In the genomic region with DNA sequence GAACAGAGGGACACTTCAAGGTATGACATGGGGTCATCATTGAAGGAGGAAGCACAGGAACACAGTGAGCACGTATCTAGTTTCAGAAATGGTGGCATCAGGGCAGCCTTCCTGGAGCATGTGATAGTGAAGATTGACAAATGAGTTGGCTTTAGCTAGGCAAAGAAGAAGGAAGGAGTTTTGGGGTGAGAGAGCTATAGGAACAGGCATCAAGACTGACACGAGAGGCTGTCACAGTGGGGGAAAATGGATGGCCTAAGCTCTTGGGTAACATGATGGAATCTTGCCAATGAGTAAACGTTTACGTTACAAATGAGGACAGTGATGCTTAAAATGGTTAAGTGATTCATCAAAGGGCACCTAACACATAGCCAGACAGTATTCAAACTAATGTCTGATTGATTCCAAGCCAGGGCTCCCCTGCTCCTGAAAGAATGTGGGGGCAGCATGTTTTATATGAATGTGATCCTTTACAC, we compare ENCODE assay signal across 12 cellular contexts. TPM values are rescaled to one million over a fixed set of nuclear protein-coding genes. Genes with fewer than 3 reads are reported as not detected.
A peak's percentile ranks its signal among the peaks of the same experiment; 100 is the strongest.
DNase-seq lines count a peak whose midpoint lies in the region; ATAC-seq and TF ChIP-seq lines count a peak whose summit lies in the region.
"Had no signal": no experiment of that assay in that cellular context is flagged by ENCODE, and none has a peak within 500 bp of the region (broad histone marks: within the 10 kb centered on the region; RNA-seq: fewer than 3 reads in every experiment).

No MANE protein-coding gene starts in this region.

- H3K27ac ChIP-seq in fibroblast of lung (ENCODE audit: insufficient read depth, low read length), result no peak overlapping the region
- H3K27ac ChIP-seq: testis had no signal

- H3K27me3 ChIP-seq in fibroblast of lung (ENCODE audit: control insufficient read depth, insufficient read depth, low read length), result no peaks in the 10 kb centered on the region
- H3K27me3 ChIP-seq: testis had no signal

- no peak for DNase-seq in activated T-cell treated with anti-CD3 and anti-CD28 coated beads, Interleukin-2, amount 50 U/mL, for 24 hours
- no peak for DNase-seq in activated T-cell treated with anti-CD3 and anti-CD28 coated beads, Interleukin-2, amount 50 U/mL, for 1 hour
- DNase-seq in T-cell (no peak), fibroblast of lung (ENCODE audit: low read depth in 2 of 2) (peak; percentile 72 to 92), Ammon's horn (ENCODE audit: low spot score) (no peak)
- DNase-seq in stimulated activated naive CD8-positive, alpha-beta T cell treated with anti-CD3 and anti-CD28 coated beads, Interleukin-15, amount 100 ng/mL, for 72 hours, result peak in 1 of 2 donors; percentile 29
- DNase-seq: KG1, T1000, testis had no signal

- no peaks in the 10 kb centered on the region for H3K9me3 ChIP-seq in fibroblast of lung (ENCODE audit: control insufficient read depth, insufficient read depth, low read depth, low read length)
- H3K9me3 ChIP-seq: testis had no signal

- H3K4me1 ChIP-seq in fibroblast of lung (ENCODE audit: control insufficient read depth, extremely low read depth, insufficient read depth, low read length), result peaks cover 27% of the 10 kb centered on the region

- no peaks in the 10 kb centered on the region for H3K27me3 Mint-ChIP-seq in activated T-cell treated with anti-CD3 and anti-CD28 coated beads, Interleukin-2, amount 50 U/mL, for 24 hours
- no peaks in the 10 kb centered on the region for H3K27me3 Mint-ChIP-seq in T-cell
- no peaks in the 10 kb centered on the region for H3K27me3 Mint-ChIP-seq in stimulated activated naive CD8-positive, alpha-beta T cell treated with anti-CD3 and anti-CD28 coated beads, Interleukin-15, amount 100 ng/mL, for 72 hours

- H3K9ac ChIP-seq in fibroblast of lung (ENCODE audit: insufficient read depth, low read length), result no peak overlapping the region

- ATAC-seq in T-cell (replicated peaks in 1 of 4) (no peak), HG03442 (IDR thresholded peaks at IDR 0.05; ENCODE audit: unreplicated experiment) (no peak), GM18519 (IDR thresholded peaks at IDR 0.05; ENCODE audit: low FRiP score, unreplicated experiment) (no peak)
- ATAC-seq in stimulated activated naive CD8-positive, alpha-beta T cell treated with anti-CD3 and anti-CD28 coated beads, Interleukin-15, amount 100 ng/mL, for 72 hours, result peak; percentile 66

- H3K4me1 Mint-ChIP-seq in activated T-cell treated with anti-CD3 and anti-CD28 coated beads, Interleukin-2, amount 50 U/mL, for 24 hours (ENCODE audit: low read depth), result peaks cover 59% of the 10 kb centered on the region
- peaks cover 48 to 54% (median 49%) of the 10 kb centered on the region in 3 donors for H3K4me1 Mint-ChIP-seq in T-cell
- peaks cover 59% of the 10 kb centered on the region for H3K4me1 Mint-ChIP-seq in stimulated activated naive CD8-positive, alpha-beta T cell treated with anti-CD3 and anti-CD28 coated beads, Interleukin-15, amount 100 ng/mL, for 72 hours

- no peaks in the 10 kb centered on the region for H3K36me3 ChIP-seq in fibroblast of lung (ENCODE audit: control insufficient read depth, insufficient read depth, low read length)

- POLR2A ChIA-PET in T-cell (lab: Charles Lee), result interaction anchor here in 1 of 2 donors (0.6 to 0.7 kb wide), 2 partner anchors 20 to 23 kb away, joined by 3 to 6 read pairs; no protein-coding TSS in a partner anchor

- CTCF ChIA-PET in T-cell (lab: Charles Lee), result interaction anchor here (0.6 to 4.0 kb wide), 14 partner anchors 8 to 63 kb away, joined by 3 to 28 read pairs (median 5); a partner anchor contains a TSS

- H4K20me1 ChIP-seq in fibroblast of lung (ENCODE audit: control insufficient read depth, extremely low read depth, insufficient read depth, low read length), result no peaks in the 10 kb centered on the region

- no peak overlapping the region for H3K4me3 ChIP-seq in fibroblast of lung (replicated peaks in 1 of 4; ENCODE audit: control extremely low read depth in 1 of 4, insufficient read depth in 1 of 4, low read depth in 3 of 4, low read length in 4 of 4)
- H3K4me3 ChIP-seq: testis had no signal

- TF ChIP-seq CTCF in fibroblast of lung (conservative IDR thresholded peaks at IDR 0.05 in 1 of 2, IDR thresholded peaks at IDR 0.05 in 1 of 2; ENCODE audit: low read depth in 1 of 2, low read length in 2 of 2), result no peak

- H3K27ac Mint-ChIP-seq in activated T-cell treated with anti-CD3 and anti-CD28 coated beads, Interleukin-2, amount 50 U/mL, for 24 hours, result peak overlapping the region; percentile 90
- H3K27ac Mint-ChIP-seq in T-cell, result peak overlapping the region; percentile 76 to 85
- peak overlapping the region; percentile 96 for H3K27ac Mint-ChIP-seq in stimulated activated naive CD8-positive, alpha-beta T cell treated with anti-CD3 and anti-CD28 coated beads, Interleukin-15, amount 100 ng/mL, for 72 hours

- peaks cover 13% of the 10 kb centered on the region for H3K36me3 Mint-ChIP-seq in activated T-cell treated with anti-CD3 and anti-CD28 coated beads, Interleukin-2, amount 50 U/mL, for 24 hours (ENCODE audit: low read depth)
- peaks cover 7% of the 10 kb centered on the region for H3K36me3 Mint-ChIP-seq in T-cell

- H2AFZ ChIP-seq in fibroblast of lung (ENCODE audit: low read length), result no peak overlapping the region

- no peaks in the 10 kb centered on the region for H3K79me2 ChIP-seq in fibroblast of lung (ENCODE audit: control insufficient read depth, insufficient read depth, low read length)

- no peak overlapping the region for H3K4me2 ChIP-seq in fibroblast of lung (ENCODE audit: extremely low read depth, insufficient read depth, low read length)

- no peak overlapping the region for H3K4me3 Mint-ChIP-seq in activated T-cell treated with anti-CD3 and anti-CD28 coated beads, Interleukin-2, amount 50 U/mL, for 24 hours
- peak overlapping the region in 1 of 3 donors; percentile 48 for H3K4me3 Mint-ChIP-seq in T-cell
- peak overlapping the region; percentile 34 to 67 for H3K4me3 Mint-ChIP-seq in stimulated activated naive CD8-positive, alpha-beta T cell treated with anti-CD3 and anti-CD28 coated beads, Interleukin-15, amount 100 ng/mL, for 72 hours

- peaks cover 15% of the 10 kb centered on the region for H3K9me3 Mint-ChIP-seq in activated T-cell treated with anti-CD3 and anti-CD28 coated beads, Interleukin-2, amount 50 U/mL, for 24 hours
- H3K9me3 Mint-ChIP-seq in T-cell, result peaks cover 0 to 10% (median 9%) of the 10 kb centered on the region in 3 donors
- peaks cover 17 to 18% of the 10 kb centered on the region in 2 donors for H3K9me3 Mint-ChIP-seq in stimulated activated naive CD8-positive, alpha-beta T cell treated with anti-CD3 and anti-CD28 coated beads, Interleukin-15, amount 100 ng/mL, for 72 hours

RNA-seq across cellular contexts. Expression of a gene that starts 23.1 kb away (rescaled TPM):
- total RNA-seq in T-cell, result 10 to 100 TPM; 23.2 to 67.2 (median 51.9) TPM
- total RNA-seq in fibroblast of lung, result not detected in 2 replicates
- not detected in 2 replicates for polyA plus RNA-seq in fibroblast of lung
- not detected in 2 replicates for polyA plus RNA-seq in fibroblast of lung (2012)
- polyA minus RNA-seq in fibroblast of lung (ENCODE audit: low replicate concordance), result not detected in 2 replicates
- total RNA-seq: pulmonary artery endothelial cell had no signal

RNA-seq across cellular contexts. Expression of a gene that starts 52.2 kb away (rescaled TPM):
- under 1 TPM; 0.30 to 0.73 (median 0.58) TPM for total RNA-seq in T-cell
- not detected in 2 replicates for total RNA-seq in fibroblast of lung
- 0.09 and 0.26 TPM in 2 replicates for polyA plus RNA-seq in fibroblast of lung
- polyA plus RNA-seq in fibroblast of lung (2012), result 0.29 TPM in 1 of 2 replicates, not detected in the other
- not detected in 2 replicates for polyA minus RNA-seq in fibroblast of lung (ENCODE audit: low replicate concordance)
- total RNA-seq: pulmonary artery endothelial cell had no signal

Comparison
In these comparisons a context has a peak if more than half of its experiments do, and no peak if none do; other contexts are left out.
1. DNase-seq: peak in fibroblast of lung (2 of 2); none in activated T-cell treated with anti-CD3 and anti-CD28 coated beads, Interleukin-2, amount 50 U/mL, for 24 hours (single experiment), activated T-cell treated with anti-CD3 and anti-CD28 coated beads, Interleukin-2, amount 50 U/mL, for 1 hour (single experiment), T-cell (0 of 34) and Ammon's horn (single experiment).
2. RNA of a gene that starts 23.1 kb away (total RNA-seq): 23.2 to 67.2 TPM in T-cell; not detected in fibroblast of lung; every median in the first group is over 10 times any median in the second.
3. Peak in every context shown above with its lines, with median percentiles within 50 percentile points of each other: H3K27ac Mint-ChIP-seq.